Comparison of ENCODE assay signal across 8 cellular contexts in the genomic region with DNA sequence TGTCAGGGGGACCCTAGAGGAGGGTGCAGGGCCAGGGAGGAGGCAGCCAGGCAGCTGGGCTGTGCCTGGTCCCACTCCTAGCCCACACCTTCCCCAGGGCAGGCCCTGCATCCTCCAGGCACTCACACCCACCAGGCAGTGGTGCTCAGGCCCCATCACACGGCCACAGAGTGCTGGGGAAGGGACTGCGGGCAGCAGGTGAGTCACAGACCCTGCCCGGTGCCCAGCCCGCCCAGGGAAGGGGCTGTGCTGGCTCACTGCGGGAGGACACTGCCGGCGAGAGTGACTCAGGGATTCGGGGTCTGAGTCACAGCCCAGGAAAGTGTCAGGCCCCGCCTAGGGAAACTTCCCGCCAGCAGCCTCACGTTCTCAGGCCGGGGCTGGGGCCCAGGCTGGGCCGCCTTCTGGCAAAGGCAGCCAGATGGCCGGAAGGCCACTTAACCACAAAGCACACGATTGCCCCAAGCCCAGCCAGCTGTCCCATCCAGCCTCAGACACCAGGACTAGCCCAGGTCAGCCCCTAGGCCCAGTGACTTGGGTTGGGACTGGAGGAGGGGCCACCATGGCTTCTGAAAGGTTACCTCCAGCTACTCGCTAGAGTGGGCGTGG. TPM values are rescaled to one million over a fixed set of nuclear protein-coding genes. Genes with fewer than 3 reads are reported as not detected.
DNase-seq lines count a peak whose midpoint lies in the region; ATAC-seq and TF ChIP-seq lines count a peak whose summit lies in the region.

No MANE protein-coding gene starts in this region.

- peaks cover 14% of the 10 kb centered on the region for H3K4me1 Mint-ChIP-seq in activated naive CD4-positive, alpha-beta T cell treated with anti-CD3 and anti-CD28 coated beads, Interleukin-2, amount 10 ng/mL, durations not matched to agents 7 days and 5 days

- peak; percentile 23 for TF ChIP-seq CTCF in AG09319 (IDR thresholded peaks at IDR 0.05; ENCODE audit: low read depth, low read length)

- DNase-seq in AG09319 (ENCODE audit: extremely low read depth, low read depth) (peak; percentile 87), GM19238 (ENCODE audit: insufficient read length, low spot score) (peak; percentile 89), SIG-M5 (lab: John Stamatoyannopoulos, UW) (peak; percentile 49), cardiac septum (ENCODE audit: low spot score) (peak; percentile 93), sciatic nerve (ENCODE audit: low spot score) (peak; percentile 93), DMS79 treated with DMSO at 0.1 percent for 48 hours (lab: John Stamatoyannopoulos, UW) (no peak)
- DNase-seq in activated naive CD4-positive, alpha-beta T cell treated with anti-CD3 and anti-CD28 coated beads, Interleukin-2, amount 10 ng/mL, durations not matched to agents 7 days and 5 days, result peak; percentile 53

- CTCF ChIA-PET in activated naive CD4-positive, alpha-beta T cell treated with anti-CD3 and anti-CD28 coated beads, Interleukin-2, amount 10 ng/mL, durations not matched to agents 7 days and 5 days (lab: Charles Lee), result interaction anchor here (2.0 kb wide), 1 partner anchor 14 kb away, joined by 4 read pairs; no protein-coding TSS in a partner anchor

- H3K36me3 Mint-ChIP-seq in activated naive CD4-positive, alpha-beta T cell treated with anti-CD3 and anti-CD28 coated beads, Interleukin-2, amount 10 ng/mL, durations not matched to agents 7 days and 5 days, result peaks cover 39% of the 10 kb centered on the region

- H3K27me3 Mint-ChIP-seq in activated naive CD4-positive, alpha-beta T cell treated with anti-CD3 and anti-CD28 coated beads, Interleukin-2, amount 10 ng/mL, durations not matched to agents 7 days and 5 days, result no peaks in the 10 kb centered on the region

- no peak overlapping the region for H3K4me3 Mint-ChIP-seq in activated naive CD4-positive, alpha-beta T cell treated with anti-CD3 and anti-CD28 coated beads, Interleukin-2, amount 10 ng/mL, durations not matched to agents 7 days and 5 days

- H3K27ac Mint-ChIP-seq in activated naive CD4-positive, alpha-beta T cell treated with anti-CD3 and anti-CD28 coated beads, Interleukin-2, amount 10 ng/mL, durations not matched to agents 7 days and 5 days, result no peak overlapping the region

- no peaks in the 10 kb centered on the region for H3K9me3 Mint-ChIP-seq in activated naive CD4-positive, alpha-beta T cell treated with anti-CD3 and anti-CD28 coated beads, Interleukin-2, amount 10 ng/mL, durations not matched to agents 7 days and 5 days

- ATAC-seq in HG03196 (IDR thresholded peaks at IDR 0.05; ENCODE audit: unreplicated experiment) (peak; percentile 85), sciatic nerve (peak; percentile 89)

- intact Hi-C loops in cardiac septum (cut with DNase I) (loop anchor here (5.0 to 10.0 kb wide), 2 partner anchors 43 to 340 kb away; partner anchors contain the start of gene BIN1), sciatic nerve (cut with DNase I) (loop anchor here (5.0 to 10.0 kb wide), 2 partner anchors 43 to 80 kb away; partner anchors contain the start of gene BIN1)

RNA-seq across cellular contexts. Expression of gene BIN1, which starts 42.2 kb away (rescaled TPM):
- total RNA-seq in cardiac septum (14.0 TPM), sciatic nerve (62.8 TPM)
